ENCODE assay signal across 25 cellular contexts in genomic region chr1:37392051-37392450, GRCh38.
"Had no signal": no experiment of that assay in that cellular context is flagged by ENCODE, and none has a peak within 500 bp of the region (broad histone marks: within the 10 kb centered on the region; RNA-seq: fewer than 3 reads in every experiment).

No MANE protein-coding gene starts in this region.

- H3K27me3 ChIP-seq: cardiac muscle cell, uterus had no signal

- H3K36me3 Mint-ChIP-seq: activated naive CD4-positive, alpha-beta T cell treated with anti-CD3 and anti-CD28 coated beads, Interleukin-2, amount 50 U/mL, for 72 hours; stimulated activated effector memory CD8-positive, alpha-beta T cell treated with anti-CD3 and anti-CD28 coated beads, Interleukin-12 subunit alpha, Interleukin-12 subunit beta, amount 100 ng/mL, for 72 hours; type B pancreatic cell had no signal

- H3K9me3 Mint-ChIP-seq: activated naive CD4-positive, alpha-beta T cell treated with anti-CD3 and anti-CD28 coated beads, Interleukin-2, amount 50 U/mL, for 72 hours; activated T-cell treated with anti-CD3 and anti-CD28 coated beads, Interleukin-2, amount 50 U/mL, for 72 hours; effector memory CD8-positive, alpha-beta T cell; stimulated activated effector memory CD8-positive, alpha-beta T cell treated with anti-CD3 and anti-CD28 coated beads, Interleukin-12 subunit alpha, Interleukin-12 subunit beta, amount 100 ng/mL, for 72 hours; stimulated activated naive CD8-positive, alpha-beta T cell treated with anti-CD3 and anti-CD28 coated beads, Interleukin-15, Interleukin-2, amounts not matched to agents 100 ng/mL and 50 ng/mL, for 24 hours; type B pancreatic cell had no signal

- H3K27ac Mint-ChIP-seq: activated CD4-positive, alpha-beta T cell treated with anti-CD3 and anti-CD28 coated beads for 36 hours; activated T-cell treated with anti-CD3 and anti-CD28 coated beads, Interleukin-2, amount 50 U/mL, for 72 hours; effector memory CD8-positive, alpha-beta T cell; naive thymus-derived CD8-positive, alpha-beta T cell; stimulated activated effector memory CD8-positive, alpha-beta T cell treated with anti-CD3 and anti-CD28 coated beads, Interleukin-12 subunit alpha, Interleukin-12 subunit beta, amount 100 ng/mL, for 72 hours; stimulated activated naive CD8-positive, alpha-beta T cell treated with anti-CD3 and anti-CD28 coated beads, Interleukin-15, Interleukin-2, amounts not matched to agents 100 ng/mL and 50 ng/mL, for 24 hours; type B pancreatic cell had no signal

- H3K4me1 Mint-ChIP-seq: activated CD4-positive, alpha-beta T cell treated with anti-CD3 and anti-CD28 coated beads for 36 hours; stimulated activated effector memory CD8-positive, alpha-beta T cell treated with anti-CD3 and anti-CD28 coated beads, Interleukin-12 subunit alpha, Interleukin-12 subunit beta, amount 100 ng/mL, for 72 hours had no signal

- H3K4me3 ChIP-seq: cardiac muscle cell, coronary artery, dorsolateral prefrontal cortex, gastrocnemius medialis, left lung, lower lobe of right lung, sigmoid colon, uterus had no signal

- FAIRE-seq: islet of Langerhans, small intestine had no signal

- ATAC-seq: activated CD4-positive, alpha-beta T cell treated with anti-CD3 and anti-CD28 coated beads for 36 hours; activated naive CD4-positive, alpha-beta T cell treated with anti-CD3 and anti-CD28 coated beads, Interleukin-2, amount 50 U/mL, for 72 hours; activated T-cell treated with anti-CD3 and anti-CD28 coated beads, Interleukin-2, amount 50 U/mL, for 72 hours; effector memory CD8-positive, alpha-beta T cell; gastrocnemius medialis; left lung; lower lobe of right lung; naive thymus-derived CD8-positive, alpha-beta T cell; stimulated activated effector memory CD8-positive, alpha-beta T cell treated with anti-CD3 and anti-CD28 coated beads, Interleukin-12 subunit alpha, Interleukin-12 subunit beta, amount 100 ng/mL, for 72 hours had no signal

- H3K4me1 ChIP-seq: gastrocnemius medialis, left lung, lower lobe of right lung, sigmoid colon, uterus had no signal

- H3K4me3 Mint-ChIP-seq: activated CD4-positive, alpha-beta T cell treated with anti-CD3 and anti-CD28 coated beads for 36 hours; activated T-cell treated with anti-CD3 and anti-CD28 coated beads, Interleukin-2, amount 50 U/mL, for 72 hours; effector memory CD8-positive, alpha-beta T cell; naive thymus-derived CD8-positive, alpha-beta T cell; stimulated activated effector memory CD8-positive, alpha-beta T cell treated with anti-CD3 and anti-CD28 coated beads, Interleukin-12 subunit alpha, Interleukin-12 subunit beta, amount 100 ng/mL, for 72 hours; stimulated activated naive CD8-positive, alpha-beta T cell treated with anti-CD3 and anti-CD28 coated beads, Interleukin-15, Interleukin-2, amounts not matched to agents 100 ng/mL and 50 ng/mL, for 24 hours; type B pancreatic cell had no signal

- H3K27ac ChIP-seq: cardiac muscle cell, coronary artery, dorsolateral prefrontal cortex, gastrocnemius medialis, left lung, lower lobe of right lung, sigmoid colon, uterus had no signal

- H3K9me3 ChIP-seq: gastrocnemius medialis, left lung, lower lobe of right lung, sigmoid colon, uterus had no signal

- DNase-seq: activated CD4-positive, alpha-beta T cell treated with anti-CD3 and anti-CD28 coated beads for 36 hours; activated CD4-positive, CD25-positive, alpha-beta regulatory T cell; activated naive CD4-positive, alpha-beta T cell; activated T-cell treated with anti-CD3 and anti-CD28 coated beads for 4 hours; activated T-cell treated with anti-CD3 and anti-CD28 coated beads, Interleukin-2, amount 50 U/mL, for 72 hours; dorsolateral prefrontal cortex; effector memory CD8-positive, alpha-beta T cell; erythroblast; gastrocnemius medialis; glutamatergic neuron; left lung; lower lobe of right lung; mesenchymal stem cell; naive thymus-derived CD8-positive, alpha-beta T cell; sigmoid colon; small intestine; stimulated activated CD4-positive, alpha-beta T cell treated with anti-CD3 and anti-CD28 coated beads, Interleukin-4, amount 100 ng/mL, for 24 hours; uterus had no signal

- H3K36me3 ChIP-seq: cardiac muscle cell, gastrocnemius medialis, left lung, lower lobe of right lung, sigmoid colon, uterus had no signal
